In genomic region chr17:42194133-42194899, GRCh38 we compare ENCODE assay signal across 1 cellular context.
TF ChIP-seq lines count a peak whose summit lies in the region.

Gene GHDC (minus strand): TSS chr17:42194494. CDS start chr17:42193581, 913 bp downstream.

TF ChIP-seq in HepG2, 621 proteins besides CTCF, POLR2A, EP300 and RAD21 (continued from another document and continues in another):
- TF ChIP-seq TFAP4 (IDR thresholded peaks at IDR 0.05; ENCODE audit: borderline replicate concordance, low read depth) = peak; percentile 67; the same call in 1 of the 2 replicates
- TF ChIP-seq RAD51 (IDR thresholded peaks at IDR 0.05; ENCODE audit: borderline replicate concordance) = 0 out of 2 replicates have a peak, but pooled peaks have one; percentile 22
- TF ChIP-seq ZNF335 (CRISPR knock-in tag; IDR thresholded peaks at IDR 0.05) = peak; percentile 86
- no peak for TF ChIP-seq ATRX (CRISPR knock-in tag; IDR thresholded peaks at IDR 0.05; ENCODE audit: borderline replicate concordance)
- TF ChIP-seq PLRG1 (conservative IDR thresholded peaks at IDR 0.05) = no peak
- TF ChIP-seq ZNF121 (CRISPR knock-in tag; IDR thresholded peaks at IDR 0.05) = peak; percentile 95
- TF ChIP-seq ZNF841 (CRISPR knock-in tag; IDR thresholded peaks at IDR 0.05; ENCODE audit: borderline replicate concordance) = no peak
- no peak for TF ChIP-seq FUBP1 (CRISPR knock-in tag; IDR thresholded peaks at IDR 0.05; ENCODE audit: borderline replicate concordance)
- TF ChIP-seq ZNF318 (CRISPR knock-in tag; IDR thresholded peaks at IDR 0.05) = no peak
- TF ChIP-seq NCOA1 (CRISPR knock-in tag; IDR thresholded peaks at IDR 0.05) = no peak; the same call in 1 of the 2 replicates
- no peak for TF ChIP-seq TEF (CRISPR knock-in tag; IDR thresholded peaks at IDR 0.05)
- TF ChIP-seq ZNF691 (CRISPR knock-in tag; IDR thresholded peaks at IDR 0.05; ENCODE audit: borderline replicate concordance, low read depth) = peak; percentile 64; the same call in 1 of the 2 replicates
- TF ChIP-seq ZNF878 (CRISPR knock-in tag; IDR thresholded peaks at IDR 0.05) = no peak
- TF ChIP-seq ZNF883 (CRISPR knock-in tag; IDR thresholded peaks at IDR 0.05; ENCODE audit: not compliant biosample characterization) = peak; percentile 58
- 0 out of 2 replicates have a peak, but pooled peaks have one; percentile 28 for TF ChIP-seq SOX5 (CRISPR knock-in tag; IDR thresholded peaks at IDR 0.05; ENCODE audit: borderline replicate concordance)
- peak; percentile 36; the same call in 1 of the 2 replicates for TF ChIP-seq KDM5A (IDR thresholded peaks at IDR 0.05; ENCODE audit: borderline replicate concordance, low read length)
- peak; percentile 70; the same call in 1 of the 2 replicates for TF ChIP-seq IRF9 (CRISPR knock-in tag; IDR thresholded peaks at IDR 0.05; ENCODE audit: borderline replicate concordance)
- peak; percentile 97 for TF ChIP-seq U2AF1 (optimal IDR thresholded peaks at IDR 0.05; ENCODE audit: low read depth, low read length)
- peak; percentile 76; the same call in 1 of the 2 replicates for TF ChIP-seq NAIF1 (CRISPR knock-in tag; IDR thresholded peaks at IDR 0.05; ENCODE audit: borderline replicate concordance)
- TF ChIP-seq SIN3A (IDR thresholded peaks at IDR 0.05; ENCODE audit: borderline replicate concordance, low read depth, low read length) = no peak
- peak; percentile 83; the same call in 1 of the 2 replicates for TF ChIP-seq SP5 (CRISPR knock-in tag; IDR thresholded peaks at IDR 0.05; ENCODE audit: borderline replicate concordance, low read depth)
- peak; percentile 83 for TF ChIP-seq ZBTB7B (CRISPR knock-in tag; IDR thresholded peaks at IDR 0.05)
- TF ChIP-seq KDM6A (CRISPR knock-in tag; IDR thresholded peaks at IDR 0.05; ENCODE audit: low read depth) = no peak
- peak in 1 of 2 experiments; percentile 32; a peak in 1 of 4 replicates for TF ChIP-seq REST (IDR thresholded peaks at IDR 0.05; ENCODE audit: borderline replicate concordance in 1 of 2, low read depth in 1 of 2, low read length in 2 of 2)
- TF ChIP-seq ZNF343 (CRISPR knock-in tag; IDR thresholded peaks at IDR 0.05) = 0 out of 2 replicates have a peak, but pooled peaks have one; percentile 21
- TF ChIP-seq SKI (IDR thresholded peaks at IDR 0.05; ENCODE audit: partially characterized antibody) = peak; percentile 59
- TF ChIP-seq ZNF792 (CRISPR knock-in tag; IDR thresholded peaks at IDR 0.05) = no peak
- TF ChIP-seq HOMEZ (CRISPR knock-in tag; IDR thresholded peaks at IDR 0.05; ENCODE audit: low read depth) = peak; percentile 48; the same call in 1 of the 2 replicates
- no peak for TF ChIP-seq ZKSCAN8 (CRISPR knock-in tag; IDR thresholded peaks at IDR 0.05; ENCODE audit: borderline replicate concordance)
- TF ChIP-seq SMARCE1 (IDR thresholded peaks at IDR 0.05; ENCODE audit: borderline replicate concordance) = no peak
- TF ChIP-seq ZBTB4 (CRISPR knock-in tag; IDR thresholded peaks at IDR 0.05; ENCODE audit: borderline replicate concordance) = 0 out of 2 replicates have a peak, but pooled peaks have one; percentile 81
- no peak for TF ChIP-seq ZNF644 (CRISPR knock-in tag; IDR thresholded peaks at IDR 0.05; ENCODE audit: low read depth)
- no peak; the same call in 1 of the 2 replicates for TF ChIP-seq CBX5 (CRISPR knock-in tag; IDR thresholded peaks at IDR 0.05; ENCODE audit: borderline replicate concordance)
